17 cellular contexts compared by ENCODE assay signal in genomic region chr19:49863935-49864320, GRCh38. TPM values are rescaled to one million over a fixed set of nuclear protein-coding genes. Genes with fewer than 3 reads are reported as not detected.
DNase-seq lines count a peak whose midpoint lies in the region; ATAC-seq and TF ChIP-seq lines count a peak whose summit lies in the region.
"Had no signal": no experiment of that assay in that cellular context is flagged by ENCODE, and none has a peak within 500 bp of the region (broad histone marks: within the 10 kb centered on the region; RNA-seq: fewer than 3 reads in every experiment).

No MANE protein-coding gene starts in this region.

- H3K27me3 Mint-ChIP-seq in activated CD4-positive, alpha-beta T cell treated with anti-CD3 and anti-CD28 coated beads for 36 hours, result no peaks in the 10 kb centered on the region

- H3K36me3 ChIP-seq in left ventricle myocardium inferior, result peaks cover 60% of the 10 kb centered on the region
- H3K36me3 ChIP-seq in neuronal stem cell (replicated peaks in 1 of 2; ENCODE audit: control insufficient read depth in 2 of 2, insufficient read depth in 2 of 2, low read length in 2 of 2), result peaks cover 44 to 66% of the 10 kb centered on the region in 2 donors

- no peak overlapping the region for H4K91ac ChIP-seq in neuronal stem cell (ENCODE audit: low read depth, low read length, poor library complexity)

- H3K9me3 ChIP-seq in right cardiac atrium (ENCODE audit: control insufficient read depth, low read length) (no peaks in the 10 kb centered on the region), left ventricle myocardium inferior (replicated peaks) (no peaks in the 10 kb centered on the region), neuronal stem cell (replicated peaks in 1 of 2; ENCODE audit: control insufficient read depth in 2 of 2, insufficient read depth in 1 of 2, low read depth in 1 of 2, low read length in 2 of 2) (peaks cover 0 to 2% of the 10 kb centered on the region in 2 donors)
- H3K9me3 ChIP-seq: A549, Caco-2, HAP-1 had no signal

- no peak overlapping the region for H2AFZ ChIP-seq in neuronal stem cell (ENCODE audit: low read length)

- no peak overlapping the region for H3K4me2 ChIP-seq in neuronal stem cell (ENCODE audit: insufficient read depth, low read length, poor library complexity, severe bottlenecking)
- H3K4me2 ChIP-seq: A549 had no signal

- H3K36me3 Mint-ChIP-seq in activated CD4-positive, alpha-beta T cell treated with anti-CD3 and anti-CD28 coated beads for 36 hours (ENCODE audit: low read depth), result peaks cover 48% of the 10 kb centered on the region

- H3K18ac ChIP-seq in neuronal stem cell (ENCODE audit: low read length), result no peak overlapping the region

- peak overlapping the region; percentile 55 for H2BK5ac ChIP-seq in neuronal stem cell (ENCODE audit: low read length)

- intact Hi-C loops in right cardiac atrium (cut with DNase I), result loop anchor here in 2 of 4 donors (10.0 kb wide), 1 partner anchor 49 kb away; the partner anchor contains the start of genes FUZ (in 2 of the 2) and MED25 (in 2 of the 2)
- intact Hi-C loops in left ventricle myocardium inferior (cut with micrococcal nuclease), result no loop called here
- intact Hi-C loops in activated CD4-positive, alpha-beta T cell treated with anti-CD3 and anti-CD28 coated beads for 36 hours (cut with DNase I, micrococcal nuclease), result no loop called here

- H3K9me3 Mint-ChIP-seq in activated CD4-positive, alpha-beta T cell treated with anti-CD3 and anti-CD28 coated beads for 36 hours (ENCODE audit: low read depth), result no peaks in the 10 kb centered on the region

- peaks cover 2% of the 10 kb centered on the region for H3K79me1 ChIP-seq in neuronal stem cell (ENCODE audit: low read depth, low read length)

- H3K4me1 ChIP-seq in right cardiac atrium (ENCODE audit: control insufficient read depth, insufficient read depth, low read length) (peaks cover 2% of the 10 kb centered on the region), left ventricle myocardium inferior (peaks cover 66% of the 10 kb centered on the region), neuronal stem cell (ENCODE audit: control insufficient read depth in 2 of 2, insufficient read depth in 1 of 2, low read depth in 1 of 2, low read length in 2 of 2) (peaks cover 8 to 12% of the 10 kb centered on the region in 2 donors)

- H2BK15ac ChIP-seq in neuronal stem cell (ENCODE audit: low read length), result no peak overlapping the region

- H3K4ac ChIP-seq in neuronal stem cell (ENCODE audit: low read length), result no peak overlapping the region

- H3K9ac ChIP-seq in neuronal stem cell (ENCODE audit: low read depth, low read length, poor library complexity), result no peak overlapping the region

- ATAC-seq in right cardiac atrium, result no peak
- ATAC-seq in activated CD4-positive, alpha-beta T cell treated with anti-CD3 and anti-CD28 coated beads for 36 hours, result no peak
- no peak for ATAC-seq in GM21381 (IDR thresholded peaks at IDR 0.05; ENCODE audit: unreplicated experiment)
- ATAC-seq: A549, PC-3 had no signal

- no peak overlapping the region for H4K8ac ChIP-seq in neuronal stem cell (ENCODE audit: low read depth, low read length)

- CTCF ChIA-PET in activated CD4-positive, alpha-beta T cell treated with anti-CD3 and anti-CD28 coated beads for 36 hours (lab: Charles Lee), result interaction anchor here (0.7 to 2.6 kb wide), 2 partner anchors 10 to 13 kb away, joined by 4 to 7 read pairs; partner anchors contain the start of gene PTOV1

- 91% methylated on average over 17 of the region's 17 CpGs for WGBS in right cardiac atrium
- WGBS in neuronal stem cell (ENCODE audit: extremely low coverage in 2 of 2, insufficient read length in 2 of 2, insufficient replicate concordance in 1 of 2), 2 donors, result no CpG with 5 or more reads among the region's 17 CpGs

- no peak overlapping the region for H2BK120ac ChIP-seq in neuronal stem cell (ENCODE audit: low read depth, low read length)

- H3K14ac ChIP-seq in neuronal stem cell (ENCODE audit: low read length), result no peak overlapping the region

- no peak overlapping the region for H3K23ac ChIP-seq in neuronal stem cell (ENCODE audit: low read depth, low read length, poor library complexity)

- no peak for TF ChIP-seq CTCF in left ventricle myocardium inferior (IDR thresholded peaks at IDR 0.05; ENCODE audit: borderline replicate concordance)

- H3K27me3 ChIP-seq in right cardiac atrium (ENCODE audit: control insufficient read depth, insufficient read depth) (no peaks in the 10 kb centered on the region), left ventricle myocardium inferior (ENCODE audit: low read depth) (no peaks in the 10 kb centered on the region), neuronal stem cell (ENCODE audit: control insufficient read depth in 3 of 3, insufficient read depth in 3 of 3, low read depth in 1 of 3, low read length in 3 of 3) (no peaks in the 10 kb centered on the region)

- H2AK5ac ChIP-seq in neuronal stem cell (ENCODE audit: low read depth, low read length), result no peak overlapping the region

- H3K27ac ChIP-seq in right cardiac atrium (ENCODE audit: low read length) (no peak overlapping the region), left ventricle myocardium inferior (replicated peaks) (no peak overlapping the region), neuronal stem cell (replicated peaks; ENCODE audit: low read length) (no peak overlapping the region)
- H3K27ac ChIP-seq: A549 had no signal

- H3K4me3 ChIP-seq in right cardiac atrium (ENCODE audit: low read length) (no peak overlapping the region), left ventricle myocardium inferior (no peak overlapping the region), neuronal stem cell (ENCODE audit: low read length in 2 of 2) (peak overlapping the region in 1 of 2 donors; percentile 38)
- H3K4me3 ChIP-seq: A549, HAP-1 had no signal

- POLR2A ChIA-PET in activated CD4-positive, alpha-beta T cell treated with anti-CD3 and anti-CD28 coated beads for 36 hours (lab: Charles Lee), result interaction anchor here (1.0 kb wide), 1 partner anchor 67 kb away, joined by 3 read pairs; no protein-coding TSS in a partner anchor

- DNase-seq in right cardiac atrium (peak; percentile 23 to 62 (median 54)), left ventricle myocardium inferior (no peak), islet precursor cell (peak; percentile 38), neuronal stem cell (ENCODE audit: low spot score) (no peak), inferior parietal cortex (ENCODE audit: extremely low spot score) (no peak)
- no peak for DNase-seq in activated effector memory CD4-positive, alpha-beta T cell treated with Interleukin-2 at 50 U/mL for 16 hours
- DNase-seq in activated CD4-positive, alpha-beta T cell treated with anti-CD3 and anti-CD28 coated beads for 36 hours, result no peak
- DNase-seq: DMS79, NCI-H1417 treated with DMSO at 0.1 percent for 48 hours, NCI-H2081, NCI-H226, NCI-H526 treated with DMSO at 0.1 percent for 48 hours, PC-3 had no signal

- no peak overlapping the region for H3K4me3 Mint-ChIP-seq in activated CD4-positive, alpha-beta T cell treated with anti-CD3 and anti-CD28 coated beads for 36 hours

- no peak overlapping the region for H2BK12ac ChIP-seq in neuronal stem cell (ENCODE audit: low read length)

- no peak overlapping the region for H3K27ac Mint-ChIP-seq in activated CD4-positive, alpha-beta T cell treated with anti-CD3 and anti-CD28 coated beads for 36 hours

- peaks cover 24% of the 10 kb centered on the region for H3K4me1 Mint-ChIP-seq in activated CD4-positive, alpha-beta T cell treated with anti-CD3 and anti-CD28 coated beads for 36 hours

RNA-seq across cellular contexts. Expression of gene PNKP, which starts 3.4 kb away (rescaled TPM):
- total RNA-seq in right cardiac atrium (100 to 1,000 TPM in 1 of 4 donors, 10 to 100 TPM in 3; 38.6 to 144 (median 42.9) TPM), left ventricle myocardium inferior (45.1 TPM)
- polyA plus RNA-seq in right cardiac atrium, result 40.8 TPM
- polyA plus RNA-seq in neuronal stem cell (2013, experiment 1 of 2), result 56.3 TPM
- 62.9 TPM for polyA plus RNA-seq in neuronal stem cell (2013, experiment 2 of 2)
- 10 to 100 TPM; 59.5 to 65.7 TPM for total RNA-seq in activated CD4-positive, alpha-beta T cell treated with anti-CD3 and anti-CD28 coated beads for 36 hours

RNA-seq across cellular contexts. Expression of gene PTOV1, which starts 13.0 kb away (rescaled TPM):
- total RNA-seq in right cardiac atrium, result 100 to 1,000 TPM; 127 to 146 (median 141) TPM
- polyA plus RNA-seq in right cardiac atrium, result 134 TPM
- total RNA-seq in left ventricle myocardium inferior, result 104 TPM
- 316 TPM for polyA plus RNA-seq in neuronal stem cell (2013, experiment 1 of 2)
- 321 TPM for polyA plus RNA-seq in neuronal stem cell (2013, experiment 2 of 2)
- 100 to 1,000 TPM in 1 of 2 experiments, 10 to 100 TPM in 1; 76.9 to 104 TPM for total RNA-seq in activated CD4-positive, alpha-beta T cell treated with anti-CD3 and anti-CD28 coated beads for 36 hours

RNA-seq across cellular contexts. Expression of gene AKT1S1, which starts 13.2 kb away (rescaled TPM):
- 10 to 100 TPM; 32.4 to 38.7 (median 36.4) TPM for total RNA-seq in right cardiac atrium
- 40.2 TPM for polyA plus RNA-seq in right cardiac atrium
- 36.0 TPM for total RNA-seq in left ventricle myocardium inferior
- polyA plus RNA-seq in neuronal stem cell (2013, experiment 1 of 2), result 45.3 TPM
- 42.9 TPM for polyA plus RNA-seq in neuronal stem cell (2013, experiment 2 of 2)
- 10 to 100 TPM; 16.1 to 20.3 TPM for total RNA-seq in activated CD4-positive, alpha-beta T cell treated with anti-CD3 and anti-CD28 coated beads for 36 hours

RNA-seq across cellular contexts. Expression of gene TBC1D17, which starts 13.6 kb away (rescaled TPM):
- 10 to 100 TPM; 35.7 to 45.7 (median 42.1) TPM for total RNA-seq in right cardiac atrium
- 35.6 TPM for polyA plus RNA-seq in right cardiac atrium
- 47.5 TPM for total RNA-seq in left ventricle myocardium inferior
- polyA plus RNA-seq in neuronal stem cell (2013, experiment 1 of 2), result 29.5 TPM
- 29.9 TPM for polyA plus RNA-seq in neuronal stem cell (2013, experiment 2 of 2)
- 10 to 100 TPM; 29.1 to 29.6 TPM for total RNA-seq in activated CD4-positive, alpha-beta T cell treated with anti-CD3 and anti-CD28 coated beads for 36 hours

RNA-seq across cellular contexts. Expression of gene IL4I1, which starts 32.8 kb away (rescaled TPM):
- total RNA-seq in right cardiac atrium (under 1 TPM in 3 of 4 donors, not detected in 1; 0.24 to 0.92 (median 0.60) TPM), left ventricle myocardium inferior (not detected)
- 0.29 TPM for polyA plus RNA-seq in right cardiac atrium
- polyA plus RNA-seq in neuronal stem cell (2013, experiment 1 of 2), result 0.28 TPM
- 0.26 TPM for polyA plus RNA-seq in neuronal stem cell (2013, experiment 2 of 2)
- 10 to 100 TPM; 21.2 to 22.2 TPM for total RNA-seq in activated CD4-positive, alpha-beta T cell treated with anti-CD3 and anti-CD28 coated beads for 36 hours

Comparison
In these comparisons a context has a peak if more than half of its experiments do, and no peak if none do; other contexts are left out.
1. DNase-seq: peak in right cardiac atrium (3 of 3) and islet precursor cell (single experiment); none in left ventricle myocardium inferior (single experiment), neuronal stem cell (single experiment), activated effector memory CD4-positive, alpha-beta T cell treated with Interleukin-2 at 50 U/mL for 16 hours (single experiment), inferior parietal cortex (single experiment) and activated CD4-positive, alpha-beta T cell treated with anti-CD3 and anti-CD28 coated beads for 36 hours (single experiment).